ENCODE assay signal across 16 cellular contexts in genomic region chr2:3399829-3400228, GRCh38. TPM values are rescaled to one million over a fixed set of nuclear protein-coding genes. Genes with fewer than 3 reads are reported as not detected.
DNase-seq lines count a peak whose midpoint lies in the region; ATAC-seq and TF ChIP-seq lines count a peak whose summit lies in the region.
"Had no signal": no experiment of that assay in that cellular context is flagged by ENCODE, and none has a peak within 500 bp of the region (broad histone marks: within the 10 kb centered on the region; RNA-seq: fewer than 3 reads in every experiment).

No MANE protein-coding gene starts in this region.

- no peak overlapping the region for H3K9ac ChIP-seq in mammary epithelial cell (ENCODE audit: insufficient read depth, low read length)

- in situ Hi-C loops in mammary epithelial cell (cut with MboI; ENCODE audit: low sequenced_read_pairs in 2 of 2): no loop called here

- no peaks in the 10 kb centered on the region for H3K27me3 ChIP-seq in H7 (ENCODE audit: control insufficient read depth, insufficient read depth, low read length)
- H3K27me3 ChIP-seq in dorsolateral prefrontal cortex: no peaks in the 10 kb centered on the region
- H3K27me3 ChIP-seq in layer of hippocampus (ENCODE audit: control insufficient read depth, insufficient read depth, low read length): no peaks in the 10 kb centered on the region
- H3K27me3 ChIP-seq in osteoblast (ENCODE audit: insufficient read depth, low read length): no peaks in the 10 kb centered on the region
- no peaks in the 10 kb centered on the region for H3K27me3 ChIP-seq in WERI-Rb-1 (ENCODE audit: insufficient read depth, low read depth, severe bottlenecking)
- H3K27me3 ChIP-seq in mammary epithelial cell (ENCODE audit: insufficient read depth, low read length): no peaks in the 10 kb centered on the region

- intact Hi-C loops in dorsolateral prefrontal cortex (cut with DNase I): loop anchor here (10.0 kb wide), 2 partner anchors 65 to 205 kb away; no protein-coding TSS in a partner anchor
- intact Hi-C loops in mammary epithelial cell (cut with micrococcal nuclease): no loop called here

- no peak overlapping the region for H3K4me3 ChIP-seq in H7 (ENCODE audit: insufficient read depth, low read depth, low read length)
- peak overlapping the region in 53 of 59 donors; percentile 6 to 59 (median 36) for H3K4me3 ChIP-seq in dorsolateral prefrontal cortex
- H3K4me3 ChIP-seq in osteoblast (ENCODE audit: insufficient read depth, low read length): no peak overlapping the region
- no peak overlapping the region for H3K4me3 ChIP-seq in WERI-Rb-1 (ENCODE audit: low read depth, low read length)
- H3K4me3 ChIP-seq in mammary epithelial cell (replicated peaks in 1 of 3; ENCODE audit: insufficient read depth in 1 of 3, low read depth in 2 of 3, low read length in 3 of 3): no peak overlapping the region

- peaks cover 2% of the 10 kb centered on the region for H3K36me3 ChIP-seq in H7 (replicated peaks; ENCODE audit: control insufficient read depth, insufficient read depth, low read length)
- peaks cover 19% of the 10 kb centered on the region for H3K36me3 ChIP-seq in osteoblast (ENCODE audit: insufficient read depth, low read length)
- H3K36me3 ChIP-seq in WERI-Rb-1: peaks cover 38% of the 10 kb centered on the region
- H3K36me3 ChIP-seq in mammary epithelial cell (ENCODE audit: insufficient read depth, low read length): peaks cover 9% of the 10 kb centered on the region

- TF ChIP-seq CTCF in dorsolateral prefrontal cortex (IDR thresholded peaks at IDR 0.05 in 54 of 56, conservative IDR thresholded peaks at IDR 0.05 in 2 of 56; ENCODE audit: low read depth in 1 of 56, partially characterized antibody in 56 of 56): peak in 4 of 56 donors; percentile 7 to 22 (median 15)
- no peak for TF ChIP-seq CTCF in osteoblast (IDR thresholded peaks at IDR 0.05; ENCODE audit: extremely low read depth, low read depth, low read length)
- no peak for TF ChIP-seq CTCF in WERI-Rb-1 (IDR thresholded peaks at IDR 0.05; ENCODE audit: low read depth, low read length)
- no peak for TF ChIP-seq CTCF in mammary epithelial cell (conservative IDR thresholded peaks at IDR 0.05 in 1 of 2, IDR thresholded peaks at IDR 0.05 in 1 of 2; ENCODE audit: extremely low read depth in 1 of 2, insufficient read depth in 1 of 2, low read depth in 1 of 2, low read length in 2 of 2)

- no peaks in the 10 kb centered on the region for H3K4me1 ChIP-seq in osteoblast (ENCODE audit: insufficient read depth, low read length)
- H3K4me1 ChIP-seq in mammary epithelial cell (ENCODE audit: insufficient read depth, low read length): no peaks in the 10 kb centered on the region

- BruUV-seq in mammary epithelial cell (replicated peaks; lab: Mats Ljungman, UMichigan): no TSS peak

- H3K79me2 ChIP-seq in osteoblast (ENCODE audit: insufficient read depth, low read length) (peaks cover 47% of the 10 kb centered on the region), mammary epithelial cell (ENCODE audit: insufficient read depth, low read length) (peaks cover 42% of the 10 kb centered on the region)

- H3K9me3 ChIP-seq in osteoblast (ENCODE audit: low read depth, low read length): no peaks in the 10 kb centered on the region
- H3K9me3 ChIP-seq in WERI-Rb-1 (ENCODE audit: severe bottlenecking): peaks cover 4% of the 10 kb centered on the region
- H3K9me3 ChIP-seq in mammary epithelial cell (replicated peaks; ENCODE audit: insufficient read depth, low read length): peaks cover 13% of the 10 kb centered on the region

- H2AFZ ChIP-seq in osteoblast (ENCODE audit: low read length): no peak overlapping the region
- H2AFZ ChIP-seq in mammary epithelial cell (ENCODE audit: low read depth, low read length): no peak overlapping the region

- no peak overlapping the region for H3K4me2 ChIP-seq in osteoblast (ENCODE audit: insufficient read depth, low read length)
- H3K4me2 ChIP-seq in mammary epithelial cell (ENCODE audit: insufficient read depth, low read depth, low read length): no peak overlapping the region

- peak overlapping the region; percentile 44 to 98 (median 91) for H3K27ac ChIP-seq in dorsolateral prefrontal cortex
- peak overlapping the region; percentile 85 for H3K27ac ChIP-seq in layer of hippocampus (ENCODE audit: low read depth, low read length)
- H3K27ac ChIP-seq in osteoblast (ENCODE audit: low read depth, low read length): no peak overlapping the region
- H3K27ac ChIP-seq in WERI-Rb-1: no peak overlapping the region
- no peak overlapping the region for H3K27ac ChIP-seq in mammary epithelial cell (ENCODE audit: insufficient read depth, low read depth, low read length)
- H3K27ac ChIP-seq: C4-2B, VCaP had no signal

- H4K20me1 ChIP-seq in osteoblast (ENCODE audit: insufficient read depth, low read length) (no peaks in the 10 kb centered on the region), mammary epithelial cell (ENCODE audit: insufficient read depth, low read length) (no peaks in the 10 kb centered on the region)

- 93% methylated on average over 5 of the region's 9 CpGs for WGBS in mammary epithelial cell (ENCODE audit: low coverage, missing lambda C conversion rate)

- dilution Hi-C loops in mammary epithelial cell (cut with HindIII; ENCODE audit: low sequenced_read_pairs): no loop called here

- CTCF ChIA-PET in mammary epithelial cell (lab: Charles Lee; ENCODE audit: low non-redundant PET): no interaction called here

- no peak for ATAC-seq in GM19351 (IDR thresholded peaks at IDR 0.05; ENCODE audit: unreplicated experiment)
- ATAC-seq: activated T-cell treated with anti-CD3 and anti-CD28 coated beads, Interleukin-2, amount 50 U/mL, for 4 hours; natural killer cell had no signal

- DNase-seq in H7: peak; percentile 64
- DNase-seq in dorsolateral prefrontal cortex: peak; percentile 66 to 93 (median 89)
- DNase-seq in retina: peak; percentile 85
- DNase-seq in osteoblast (ENCODE audit: insufficient read length, low spot score, missing footprints): no peak
- DNase-seq in WERI-Rb-1: no peak
- DNase-seq in mammary epithelial cell: no peak
- DNase-seq: activated T-cell treated with anti-CD3 and anti-CD28 coated beads, Interleukin-2, amount 50 U/mL, for 4 hours; natural killer cell; NCI-H1105 treated with DMSO at 0.1 percent for 48 hours; NCI-H774; SHP77 treated with DMSO at 0.1 percent for 48 hours; stimulated activated CD4-positive, alpha-beta T cell treated with anti-CD3 and anti-CD28 coated beads, Interleukin-1b, Interleukin-23, amount 100 ng/mL, for 48 hours had no signal

RNA-seq across cellular contexts. Expression of gene TRAPPC12, which starts 20.3 kb away (rescaled TPM):
- 54.7 and 62.2 TPM in 2 replicates for total RNA-seq in H7 (2014; rRNA removed; shearing (Covaris generic))
- total RNA-seq in dorsolateral prefrontal cortex (100 to 1,000 TPM; 132 to 231 (median 178) TPM), osteoblast (67.0 and 67.5 TPM in 2 replicates), mammary epithelial cell (10 to 100 TPM; 64.7 to 92.6 TPM)
- polyA plus RNA-seq in mammary epithelial cell: 46.5 TPM
- polyA minus RNA-seq in mammary epithelial cell: 84.7 TPM

RNA-seq across cellular contexts. Expression of gene EIPR1, which starts 22.2 kb away (rescaled TPM):
- 52.6 and 60.4 TPM in 2 replicates for total RNA-seq in H7 (2014; rRNA removed; shearing (Covaris generic))
- 10 to 100 TPM; 30.3 to 59.7 (median 46.2) TPM for total RNA-seq in dorsolateral prefrontal cortex
- total RNA-seq in osteoblast: 16.8 and 17.7 TPM in 2 replicates
- total RNA-seq in mammary epithelial cell: 10 to 100 TPM; 36.9 to 38.0 TPM
- polyA plus RNA-seq in mammary epithelial cell: 47.6 TPM
- 35.1 TPM for polyA minus RNA-seq in mammary epithelial cell

Comparison
In these comparisons a context has a peak if more than half of its experiments do, and no peak if none do; other contexts are left out.
1. DNase-seq: peak in H7 (single experiment), dorsolateral prefrontal cortex (10 of 10) and retina (single experiment); none in osteoblast (single experiment), WERI-Rb-1 (single experiment) and mammary epithelial cell (single experiment).
2. H3K4me3 ChIP-seq: peak in dorsolateral prefrontal cortex (53 of 59); none in H7 (single experiment), osteoblast (single experiment), WERI-Rb-1 (single experiment) and mammary epithelial cell (0 of 3).
3. H3K27ac ChIP-seq: peak in dorsolateral prefrontal cortex (59 of 59) and layer of hippocampus (single experiment); none in osteoblast (single experiment), WERI-Rb-1 (single experiment) and mammary epithelial cell (single experiment).